ENCODE assay signal across 1 cellular context in the genomic region with DNA sequence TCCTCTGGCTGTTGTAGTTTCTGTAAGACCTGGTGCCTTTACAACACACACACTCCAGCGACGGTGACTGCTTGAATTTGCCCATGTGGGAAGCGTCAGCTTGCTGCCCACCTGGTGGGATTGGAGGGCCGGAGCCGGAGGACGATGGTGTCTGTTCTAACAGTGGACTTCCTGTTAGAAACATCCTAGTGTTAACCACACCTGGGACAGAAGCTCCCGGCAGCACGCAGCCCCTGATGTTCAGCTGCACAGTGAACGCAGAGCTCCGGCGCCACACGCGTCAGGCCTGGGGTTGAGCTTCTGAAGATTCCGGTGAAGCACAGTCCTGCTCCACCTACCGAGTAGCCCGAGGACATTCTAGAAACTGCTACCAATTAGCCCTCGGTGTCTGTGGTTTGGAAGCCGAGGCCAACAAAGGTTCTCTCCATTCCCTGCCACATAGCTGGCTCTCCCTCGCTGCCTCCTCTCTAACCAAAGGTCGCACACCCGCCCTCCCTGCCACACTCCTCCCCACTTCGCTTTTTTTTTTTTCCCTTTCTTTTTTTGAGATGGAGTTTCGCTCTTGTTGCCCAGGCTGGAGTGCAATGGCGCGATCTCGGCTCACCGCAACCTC.
TF ChIP-seq lines count a peak whose summit lies in the region.

No MANE protein-coding gene starts in this region.

TF ChIP-seq in H1, 55 proteins besides CTCF, POLR2A, EP300 and RAD21:
- TF ChIP-seq SAP30 (IDR thresholded peaks at IDR 0.05; ENCODE audit: insufficient read depth, insufficient replicate concordance, low read length) = no peak
- TF ChIP-seq TEAD4 (IDR thresholded peaks at IDR 0.05; ENCODE audit: low read depth, low read length) = no peak
- no peak for TF ChIP-seq RFX5 (IDR thresholded peaks at IDR 0.05; ENCODE audit: borderline replicate concordance, low read depth, low read length)
- no peak for TF ChIP-seq CHD2 (IDR thresholded peaks at IDR 0.05; ENCODE audit: low read length)
- TF ChIP-seq KDM4A (IDR thresholded peaks at IDR 0.05; ENCODE audit: low read depth, low read length, severe bottlenecking) = no peak
- no peak for TF ChIP-seq PHF8 (conservative IDR thresholded peaks at IDR 0.05; ENCODE audit: low read depth, low read length)
- TF ChIP-seq TBP (IDR thresholded peaks at IDR 0.05; ENCODE audit: low read depth, low read length) = no peak
- TF ChIP-seq, protein P1, sequence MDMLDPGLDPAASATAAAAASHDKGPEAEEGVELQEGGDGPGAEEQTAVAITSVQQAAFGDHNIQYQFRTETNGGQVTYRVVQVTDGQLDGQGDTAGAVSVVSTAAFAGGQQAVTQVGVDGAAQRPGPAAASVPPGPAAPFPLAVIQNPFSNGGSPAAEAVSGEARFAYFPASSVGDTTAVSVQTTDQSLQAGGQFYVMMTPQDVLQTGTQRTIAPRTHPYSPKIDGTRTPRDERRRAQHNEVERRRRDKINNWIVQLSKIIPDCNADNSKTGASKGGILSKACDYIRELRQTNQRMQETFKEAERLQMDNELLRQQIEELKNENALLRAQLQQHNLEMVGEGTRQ (IDR thresholded peaks at IDR 0.05; ENCODE audit: low read length) = no peak
- no peak for TF ChIP-seq FOSL1 (IDR thresholded peaks at IDR 0.05; ENCODE audit: insufficient read depth, low read depth, low read length)
- no peak for TF ChIP-seq BRCA1 (IDR thresholded peaks at IDR 0.05; ENCODE audit: low read depth, low read length)
- no peak for TF ChIP-seq SP2 (IDR thresholded peaks at IDR 0.05; ENCODE audit: low read length)
- TF ChIP-seq, protein P2, sequence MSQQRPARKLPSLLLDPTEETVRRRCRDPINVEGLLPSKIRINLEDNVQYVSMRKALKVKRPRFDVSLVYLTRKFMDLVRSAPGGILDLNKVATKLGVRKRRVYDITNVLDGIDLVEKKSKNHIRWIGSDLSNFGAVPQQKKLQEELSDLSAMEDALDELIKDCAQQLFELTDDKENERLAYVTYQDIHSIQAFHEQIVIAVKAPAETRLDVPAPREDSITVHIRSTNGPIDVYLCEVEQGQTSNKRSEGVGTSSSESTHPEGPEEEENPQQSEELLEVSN (IDR thresholded peaks at IDR 0.05) = no peak
- TF ChIP-seq EGR1 (IDR thresholded peaks at IDR 0.05; ENCODE audit: borderline replicate concordance, low read depth, low read length) = no peak
- TF ChIP-seq BACH1 (IDR thresholded peaks at IDR 0.05; ENCODE audit: low read length) = no peak
- no peak for TF ChIP-seq HDAC6 (IDR thresholded peaks at IDR 0.05; ENCODE audit: low read depth, low read length)
- no peak for TF ChIP-seq KDM5A (IDR thresholded peaks at IDR 0.05; ENCODE audit: low read length)
